In the genomic region with DNA sequence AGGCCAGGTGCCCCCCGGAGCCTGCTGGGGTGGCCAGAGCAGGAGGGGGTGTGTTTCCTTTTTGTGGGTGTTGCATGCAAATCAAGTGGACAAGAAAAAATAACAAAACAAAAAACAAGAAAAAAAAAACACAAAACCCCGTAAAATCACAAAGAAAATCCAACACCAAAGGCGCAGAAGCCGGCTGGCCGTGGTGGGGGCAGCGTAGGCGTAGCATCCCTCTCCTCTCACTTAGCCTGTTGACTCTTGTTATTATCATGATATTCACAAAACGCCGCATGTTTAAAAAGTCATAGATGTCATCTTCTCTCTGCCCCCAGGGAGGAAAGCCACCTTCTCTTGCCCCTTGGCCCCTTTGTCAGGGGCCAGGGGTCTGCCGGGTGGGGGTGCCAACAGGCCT, we compare ENCODE assay signal across 15 cellular contexts. TPM values are rescaled to one million over a fixed set of nuclear protein-coding genes. Genes with fewer than 3 reads are reported as not detected.
DNase-seq lines count a peak whose midpoint lies in the region; ATAC-seq, FAIRE-seq and TF ChIP-seq lines count a peak whose summit lies in the region.
"Had no signal": no experiment of that assay in that cellular context is flagged by ENCODE, and none has a peak within 500 bp of the region (broad histone marks: within the 10 kb centered on the region; RNA-seq: fewer than 3 reads in every experiment).

No MANE protein-coding gene starts in this region.

- H3K4me2 ChIP-seq in HCT116 (ENCODE audit: low read length) (no peak overlapping the region), K562 (ENCODE audit: insufficient read depth, low read length) (no peak overlapping the region)
- H3K4me2 ChIP-seq: A549, KMS-11 had no signal

- POLR2A ChIA-PET in A673 (lab: Charles Lee; ENCODE audit: low non-redundant PET) (no interaction called here), HCT116 (lab: Charles Lee) (no interaction called here), K562 (lab: Yijun Ruan, JAX) (no interaction called here)

- CTCF ChIA-PET in A673 (lab: Charles Lee) (no interaction called here), HCT116 (lab: Charles Lee) (interaction anchor here (1.0 kb wide), 1 partner anchor 10 kb away, joined by 4 read pairs; a partner anchor contains a TSS), K562 (lab: Yijun Ruan, JAX; ENCODE audit: low intra/inter-chr PET ratio) (interaction anchor here (0.6 kb wide), 1 partner anchor 407 kb away, joined by 3 read pairs; a partner anchor contains a TSS)

- RAD21 ChIA-PET in HCT116 (lab: Charles Lee; ENCODE audit: low non-redundant PET in 1 of 2, low total read pairs in 2 of 2, uncharacterized antibody in 2 of 2, unreplicated experiment in 2 of 2): no interaction called here

- in situ Hi-C loops in K562 (cut with MboI): no loop called here

- intact Hi-C loops in A673 (cut with micrococcal nuclease; ENCODE audit: unreplicated experiment) (no loop called here), HCT116 (cut with micrococcal nuclease) (no loop called here), K562 (cut with micrococcal nuclease) (no loop called here)

- H3K9me1 ChIP-seq in K562 (ENCODE audit: control insufficient read depth, insufficient read depth, low read length): no peaks in the 10 kb centered on the region

- H3K9me2 ChIP-seq in HCT116 (ENCODE audit: insufficient read depth): no peaks in the 10 kb centered on the region

- H4K20me1 ChIP-seq in HCT116 (ENCODE audit: insufficient read depth): no peaks in the 10 kb centered on the region
- H4K20me1 ChIP-seq in K562 (replicated peaks; ENCODE audit: control insufficient read depth, insufficient read depth, low read length): no peaks in the 10 kb centered on the region

- H3K36me3 ChIP-seq in A673 (ENCODE audit: insufficient read depth, low read length, poor library complexity, severe bottlenecking): peaks cover 19% of the 10 kb centered on the region
- peaks cover 5 to 6% of the 10 kb centered on the region in 2 experiments; a peak in 3 of 4 replicates for H3K36me3 ChIP-seq in HCT116 (ENCODE audit: control insufficient read depth in 1 of 2, insufficient read depth in 2 of 2, low read length in 2 of 2)
- H3K36me3 ChIP-seq in K562 (ENCODE audit: control insufficient read depth, insufficient read depth, low read length): peaks cover 45% of the 10 kb centered on the region; the same call in 1 of the 3 replicates

- TF ChIP-seq POLR2A in HCT116 (IDR thresholded peaks at IDR 0.05; ENCODE audit: borderline replicate concordance, extremely low read depth, insufficient read depth, insufficient read length) (no peak), K562 (conservative IDR thresholded peaks at IDR 0.05) (peak; percentile 51; the same call in 1 of the 2 replicates)

- peaks cover 12% of the 10 kb centered on the region for H3K79me2 ChIP-seq in HCT116 (ENCODE audit: insufficient read depth, low read length)
- H3K79me2 ChIP-seq in K562 (ENCODE audit: control insufficient read depth, insufficient read depth, low read length): peaks cover 3% of the 10 kb centered on the region

- no peak for FAIRE-seq in K562 (lab: Jason Lieb, UNC)
- FAIRE-seq: A549, GM18507 had no signal

- H2AFZ ChIP-seq in HCT116 (ENCODE audit: low read depth, low read length, poor library complexity, severe bottlenecking): no peak overlapping the region
- H2AFZ ChIP-seq in K562 (ENCODE audit: low read depth, low read length): no peak overlapping the region

- TF ChIP-seq CTCF in A673 (conservative IDR thresholded peaks at IDR 0.05; ENCODE audit: low read depth, low read length) (no peak), HCT116 (IDR thresholded peaks at IDR 0.05 in 2 of 3, conservative IDR thresholded peaks at IDR 0.05 in 1 of 3; ENCODE audit: borderline replicate concordance in 1 of 3, insufficient read depth in 1 of 3, low read depth in 2 of 3, low read length in 2 of 3) (no peak), K562 (IDR thresholded peaks at IDR 0.05 in 2 of 3, conservative IDR thresholded peaks at IDR 0.05 in 1 of 3; ENCODE audit: insufficient read depth in 2 of 3, low read depth in 1 of 3, low read length in 3 of 3) (no peak)

- H3K27me3 ChIP-seq in A673 (replicated peaks; ENCODE audit: insufficient read depth, low read depth, low read length, poor library complexity) (peaks cover 12% of the 10 kb centered on the region), HCT116 (ENCODE audit: insufficient read depth, low read length) (no peaks in the 10 kb centered on the region), K562 (ENCODE audit: control insufficient read depth in 2 of 2, insufficient read depth in 2 of 2, low read length in 2 of 2) (no peaks in the 10 kb centered on the region)

- BruUV-seq in A673 (replicated peaks; lab: Mats Ljungman, UMichigan) (TSS peak; percentile 75), HCT116 (replicated peaks; lab: Mats Ljungman, UMichigan) (TSS peak; percentile 32), K562 (replicated peaks; lab: Mats Ljungman, UMichigan) (TSS peak; percentile 75)

- no peak overlapping the region for H3K27ac ChIP-seq in A673 (ENCODE audit: low read depth, low read length, poor library complexity, severe bottlenecking)
- no peak overlapping the region for H3K27ac ChIP-seq in HCT116 (ENCODE audit: low read depth, low read length)
- no peak overlapping the region for H3K27ac ChIP-seq in K562 (ENCODE audit: extremely low read depth, low read depth, low read length)
- H3K27ac ChIP-seq: A549, KMS-11 had no signal

- H3K4me1 ChIP-seq in A673 (ENCODE audit: insufficient read depth, low read length, poor library complexity, severe bottlenecking) (peaks cover 23% of the 10 kb centered on the region), HCT116 (ENCODE audit: control insufficient read depth in 1 of 2, insufficient read depth in 2 of 2, low read length in 2 of 2) (peaks cover 9 to 32% of the 10 kb centered on the region in 2 experiments; a peak in 3 of 4 replicates), K562 (replicated peaks in 1 of 2; ENCODE audit: control insufficient read depth in 2 of 2, insufficient read depth in 2 of 2, low read length in 2 of 2) (peaks cover 2 to 81% of the 10 kb centered on the region in 2 experiments; a peak in 4 of 5 replicates)

- no peak for TF ChIP-seq EP300 in K562 (IDR thresholded peaks at IDR 0.05; ENCODE audit: low read length)

- 67% methylated on average over 9 of the region's 10 CpGs for WGBS in K562 (ENCODE audit: insufficient coverage, low coverage, missing lambda C conversion rate)

- H3K4me3 ChIP-seq in A673 (ENCODE audit: low read depth, low read length, poor library complexity, severe bottlenecking): no peak overlapping the region
- H3K4me3 ChIP-seq in HCT116 (replicated peaks in 1 of 2; ENCODE audit: low read depth in 1 of 2, low read length in 2 of 2): no peak overlapping the region
- no peak overlapping the region for H3K4me3 ChIP-seq in K562
- H3K4me3 ChIP-seq: A549 had no signal

- DNase-seq in A673 (ENCODE audit: low spot score): no peak
- no peak for DNase-seq in HCT116 (ENCODE audit: low read depth, low spot score)
- DNase-seq in K562 (ENCODE audit: extremely low read depth in 1 of 4, low spot score in 3 of 4): no peak
- DNase-seq in stimulated activated CD4-positive, alpha-beta T cell treated with anti-CD3 and anti-CD28 coated beads, Interleukin-2, amount 100 ng/mL, for 24 hours: no peak
- DNase-seq in activated CD4-positive, alpha-beta T cell treated with anti-CD3 and anti-CD28 coated beads for 1 hour: no peak
- DNase-seq: Calu3, DMS 273 treated with DMSO at 0.1 percent for 48 hours, HCEC 1CT had no signal

- ATAC-seq in HCT116 (no peak), K562 (no peak), HG03439 (IDR thresholded peaks at IDR 0.05; ENCODE audit: unreplicated experiment) (no peak)
- ATAC-seq: A549 had no signal

- TF ChIP-seq RAD21 in HCT116 (IDR thresholded peaks at IDR 0.05; ENCODE audit: low read depth) (no peak), K562 (CRISPR knock-in tag; conservative IDR thresholded peaks at IDR 0.05 in 1 of 2, IDR thresholded peaks at IDR 0.05 in 1 of 2) (no peak)

- H3K9me3 ChIP-seq in A673 (ENCODE audit: low read depth, low read length, poor library complexity, severe bottlenecking) (no peaks in the 10 kb centered on the region), HCT116 (ENCODE audit: control insufficient read depth in 1 of 2, insufficient read depth in 1 of 2, low read depth in 1 of 2, low read length in 2 of 2) (no peaks in the 10 kb centered on the region), K562 (replicated peaks; ENCODE audit: control insufficient read depth, insufficient read depth, low read depth, low read length) (no peaks in the 10 kb centered on the region)
- H3K9me3 ChIP-seq: A549 had no signal

- H3K9ac ChIP-seq in HCT116 (ENCODE audit: low read length) (no peak overlapping the region), K562 (ENCODE audit: insufficient read depth in 1 of 2, low read depth in 2 of 2, low read length in 2 of 2) (0 out of 4 replicates have a peak overlapping the region, but pooled peaks of 1 of the 2 experiments have one; percentile 48)
- H3K9ac ChIP-seq: KMS-11 had no signal

RNA-seq across cellular contexts. Expression of a gene that starts 1.0 kb away (rescaled TPM):
- total RNA-seq in A673 (2021) (1.4 and 1.6 TPM in 2 replicates), HCT116 (2021; ENCODE audit: unreplicated experiment) (30.9 TPM), K562 (2014; rRNA removed) (not detected in 2 replicates), K562 (2014; rRNA removed; fragmentation: Illumina TruSeq; extraction: Trizol) (not detected in 2 replicates), K562 (2015; rRNA removed; fragmentation: Illumina TruSeq; extraction: Trizol) (not detected in 2 replicates), K562 (2021) (0.18 TPM in 1 of 2 replicates, not detected in the other)
- polyA plus RNA-seq in HCT116 (2012): 37.9 and 39.2 TPM in 2 replicates
- 0.69 TPM in 1 of 2 replicates, not detected in the other for total RNA-seq in K562 (2011; cell fraction: chromatin; rRNA removed; ENCODE audit: low replicate concordance)
- total RNA-seq in K562 (2011; cell fraction: nucleolus; rRNA removed): 0.33 TPM in 1 of 2 replicates, not detected in the other
- total RNA-seq in K562 (2011; cell fraction: nucleoplasm; rRNA removed): not detected in 2 replicates
- polyA plus RNA-seq in K562 (2011; rRNA removed) (0.08 TPM in 1 of 2 replicates, not detected in the other), K562 (2014; fragmentation: Illumina TruSeq; extraction: Trizol) (not detected in 2 replicates), K562 (2014; fragmentation: Nextera tagmentation; extraction: Ambion mirVana) (not detected), K562 (2014; rRNA removed) (not detected in 2 replicates)
- 0.09 TPM in 2 replicates for polyA plus RNA-seq in K562 (2011; cell fraction: cytosol; rRNA removed)
- polyA plus RNA-seq in K562 (2011; cell fraction: nucleus; rRNA removed): 0.15 and 0.58 TPM in 2 replicates
- polyA plus RNA-seq in K562 (2012): 0.26 and 0.28 TPM in 2 replicates
- polyA minus RNA-seq in K562 (2011; rRNA and poly(A)+ RNA removed): not detected in 2 replicates
- not detected in 2 replicates for polyA minus RNA-seq in K562 (2011; cell fraction: cytosol; rRNA and poly(A)+ RNA removed)
- polyA minus RNA-seq in K562 (2011; cell fraction: nucleus; rRNA and poly(A)+ RNA removed): not detected in 2 replicates
- total RNA-seq: H4, HT-29 had no signal
- polyA plus RNA-seq: IgD-negative memory B cell had no signal

RNA-seq across cellular contexts. Expression of a gene that starts 6.5 kb away (rescaled TPM):
- total RNA-seq in A673 (2021) (30.2 and 34.4 TPM in 2 replicates), HCT116 (2021; ENCODE audit: unreplicated experiment) (42.9 TPM), K562 (2014; rRNA removed) (30.3 and 42.7 TPM in 2 replicates), K562 (2014; rRNA removed; fragmentation: Illumina TruSeq; extraction: Trizol) (4.1 and 4.2 TPM in 2 replicates), K562 (2015; rRNA removed; fragmentation: Illumina TruSeq; extraction: Trizol) (15.3 and 15.9 TPM in 2 replicates), K562 (2021) (37.1 and 45.1 TPM in 2 replicates)
- polyA plus RNA-seq in HCT116 (2012): 35.7 and 41.4 TPM in 2 replicates
- 4.4 and 13.6 TPM in 2 replicates for total RNA-seq in K562 (2011; cell fraction: chromatin; rRNA removed; ENCODE audit: low replicate concordance)
- total RNA-seq in K562 (2011; cell fraction: nucleolus; rRNA removed): 10.9 and 14.3 TPM in 2 replicates
- 9.5 and 10.0 TPM in 2 replicates for total RNA-seq in K562 (2011; cell fraction: nucleoplasm; rRNA removed)
- polyA plus RNA-seq in K562 (2011; rRNA removed) (10.9 and 20.1 TPM in 2 replicates), K562 (2014; fragmentation: Illumina TruSeq; extraction: Trizol) (18.2 and 39.9 TPM in 2 replicates), K562 (2014; fragmentation: Nextera tagmentation; extraction: Ambion mirVana) (1 to 10 TPM in 1 of 2 experiments, under 1 TPM in 1; 0.59 to 1.4 TPM), K562 (2014; rRNA removed) (32.0 and 34.4 TPM in 2 replicates)
- 18.7 and 40.5 TPM in 2 replicates for polyA plus RNA-seq in K562 (2011; cell fraction: cytosol; rRNA removed)
- 18.7 and 32.8 TPM in 2 replicates for polyA plus RNA-seq in K562 (2011; cell fraction: nucleus; rRNA removed)
- polyA plus RNA-seq in K562 (2012): 30.8 and 37.6 TPM in 2 replicates
- 4.3 and 4.8 TPM in 2 replicates for polyA minus RNA-seq in K562 (2011; rRNA and poly(A)+ RNA removed)
- polyA minus RNA-seq in K562 (2011; cell fraction: cytosol; rRNA and poly(A)+ RNA removed): 14.0 and 17.1 TPM in 2 replicates
- polyA minus RNA-seq in K562 (2011; cell fraction: nucleus; rRNA and poly(A)+ RNA removed): 9.7 and 13.1 TPM in 2 replicates

RNA-seq across cellular contexts. Expression of a gene that starts 10.0 kb away (rescaled TPM):
- total RNA-seq in A673 (2021) (46.1 and 46.7 TPM in 2 replicates), HCT116 (2021; ENCODE audit: unreplicated experiment) (59.1 TPM), K562 (2014; rRNA removed) (19.4 and 23.9 TPM in 2 replicates), K562 (2014; rRNA removed; fragmentation: Illumina TruSeq; extraction: Trizol) (3.1 and 4.1 TPM in 2 replicates), K562 (2015; rRNA removed; fragmentation: Illumina TruSeq; extraction: Trizol) (11.3 and 12.3 TPM in 2 replicates), K562 (2021) (43.8 and 45.8 TPM in 2 replicates)
- polyA plus RNA-seq in HCT116 (2012): 36.4 and 43.1 TPM in 2 replicates
- 34.2 and 92.8 TPM in 2 replicates for total RNA-seq in K562 (2011; cell fraction: chromatin; rRNA removed; ENCODE audit: low replicate concordance)
- total RNA-seq in K562 (2011; cell fraction: nucleolus; rRNA removed): 57.2 and 57.4 TPM in 2 replicates
- total RNA-seq in K562 (2011; cell fraction: nucleoplasm; rRNA removed): 41.1 and 52.7 TPM in 2 replicates
- polyA plus RNA-seq in K562 (2011; rRNA removed) (14.9 and 15.7 TPM in 2 replicates), K562 (2014; fragmentation: Illumina TruSeq; extraction: Trizol) (14.1 and 27.3 TPM in 2 replicates), K562 (2014; fragmentation: Nextera tagmentation; extraction: Ambion mirVana) (under 1 TPM; 0.51 to 0.99 TPM), K562 (2014; rRNA removed) (37.6 and 40.1 TPM in 2 replicates)
- 16.0 and 27.0 TPM in 2 replicates for polyA plus RNA-seq in K562 (2011; cell fraction: cytosol; rRNA removed)
- polyA plus RNA-seq in K562 (2011; cell fraction: nucleus; rRNA removed): 39.0 and 61.8 TPM in 2 replicates
- polyA plus RNA-seq in K562 (2012): 29.3 and 31.2 TPM in 2 replicates
- 4.7 and 7.6 TPM in 2 replicates for polyA minus RNA-seq in K562 (2011; rRNA and poly(A)+ RNA removed)
- 17.0 and 17.8 TPM in 2 replicates for polyA minus RNA-seq in K562 (2011; cell fraction: cytosol; rRNA and poly(A)+ RNA removed)
- 14.3 and 15.6 TPM in 2 replicates for polyA minus RNA-seq in K562 (2011; cell fraction: nucleus; rRNA and poly(A)+ RNA removed)

RNA-seq across cellular contexts. Expression of a gene that starts 12.3 kb away (rescaled TPM):
- total RNA-seq in A673 (2021) (71.7 and 85.5 TPM in 2 replicates), HCT116 (2021; ENCODE audit: unreplicated experiment) (56.0 TPM), K562 (2014; rRNA removed) (7.4 and 10.9 TPM in 2 replicates), K562 (2014; rRNA removed; fragmentation: Illumina TruSeq; extraction: Trizol) (0.15 and 0.19 TPM in 2 replicates), K562 (2015; rRNA removed; fragmentation: Illumina TruSeq; extraction: Trizol) (1.8 and 2.3 TPM in 2 replicates), K562 (2021) (37.4 and 38.9 TPM in 2 replicates)
- 19.3 and 20.5 TPM in 2 replicates for polyA plus RNA-seq in HCT116 (2012)
- 0.67 and 3.5 TPM in 2 replicates for total RNA-seq in K562 (2011; cell fraction: chromatin; rRNA removed; ENCODE audit: low replicate concordance)
- 6.2 and 8.0 TPM in 2 replicates for total RNA-seq in K562 (2011; cell fraction: nucleolus; rRNA removed)
- total RNA-seq in K562 (2011; cell fraction: nucleoplasm; rRNA removed): 2.6 and 3.4 TPM in 2 replicates
- polyA plus RNA-seq in K562 (2011; rRNA removed) (1.3 and 1.4 TPM in 2 replicates), K562 (2014; fragmentation: Illumina TruSeq; extraction: Trizol) (1.5 and 4.9 TPM in 2 replicates), K562 (2014; fragmentation: Nextera tagmentation; extraction: Ambion mirVana) (not detected), K562 (2014; rRNA removed) (9.2 and 14.5 TPM in 2 replicates)
- 6.3 and 53.8 TPM in 2 replicates for polyA plus RNA-seq in K562 (2011; cell fraction: cytosol; rRNA removed)
- 3.6 and 12.2 TPM in 2 replicates for polyA plus RNA-seq in K562 (2011; cell fraction: nucleus; rRNA removed)
- 4.8 and 15.6 TPM in 2 replicates for polyA plus RNA-seq in K562 (2012)
- polyA minus RNA-seq in K562 (2011; rRNA and poly(A)+ RNA removed): 0.14 TPM in 1 of 2 replicates, not detected in the other
- polyA minus RNA-seq in K562 (2011; cell fraction: cytosol; rRNA and poly(A)+ RNA removed): 15.8 and 19.9 TPM in 2 replicates
- polyA minus RNA-seq in K562 (2011; cell fraction: nucleus; rRNA and poly(A)+ RNA removed): 2.3 and 2.7 TPM in 2 replicates
- polyA plus RNA-seq: IgD-negative memory B cell had no signal

RNA-seq across cellular contexts. Expression of a gene that starts 25.3 kb away (rescaled TPM):
- total RNA-seq in A673 (2021) (0.77 and 0.79 TPM in 2 replicates), HCT116 (2021; ENCODE audit: unreplicated experiment) (18.1 TPM), K562 (2014; rRNA removed) (4.8 TPM in 2 replicates), K562 (2014; rRNA removed; fragmentation: Illumina TruSeq; extraction: Trizol) (1.4 and 3.2 TPM in 2 replicates), K562 (2015; rRNA removed; fragmentation: Illumina TruSeq; extraction: Trizol) (2.6 and 3.1 TPM in 2 replicates), K562 (2021) (5.7 and 7.1 TPM in 2 replicates)
- polyA plus RNA-seq in HCT116 (2012): 11.8 and 13.0 TPM in 2 replicates
- total RNA-seq in K562 (2011; cell fraction: chromatin; rRNA removed; ENCODE audit: low replicate concordance): 12.2 and 21.7 TPM in 2 replicates
- 17.6 and 21.2 TPM in 2 replicates for total RNA-seq in K562 (2011; cell fraction: nucleolus; rRNA removed)
- 11.2 and 13.3 TPM in 2 replicates for total RNA-seq in K562 (2011; cell fraction: nucleoplasm; rRNA removed)
- polyA plus RNA-seq in K562 (2011; rRNA removed) (5.3 and 6.2 TPM in 2 replicates), K562 (2014; fragmentation: Illumina TruSeq; extraction: Trizol) (3.5 and 4.9 TPM in 2 replicates), K562 (2014; fragmentation: Nextera tagmentation; extraction: Ambion mirVana) (under 1 TPM in 1 of 2 experiments, not detected in 1; 0.08 TPM), K562 (2014; rRNA removed) (1.7 and 3.5 TPM in 2 replicates)
- polyA plus RNA-seq in K562 (2011; cell fraction: cytosol; rRNA removed): 4.5 and 8.1 TPM in 2 replicates
- 4.7 and 5.5 TPM in 2 replicates for polyA plus RNA-seq in K562 (2011; cell fraction: nucleus; rRNA removed)
- polyA plus RNA-seq in K562 (2012): 3.0 and 3.6 TPM in 2 replicates
- polyA minus RNA-seq in K562 (2011; rRNA and poly(A)+ RNA removed): 4.9 and 6.5 TPM in 2 replicates
- polyA minus RNA-seq in K562 (2011; cell fraction: cytosol; rRNA and poly(A)+ RNA removed): 5.1 and 6.6 TPM in 2 replicates
- polyA minus RNA-seq in K562 (2011; cell fraction: nucleus; rRNA and poly(A)+ RNA removed): 2.3 and 3.1 TPM in 2 replicates
- polyA plus RNA-seq: IgD-negative memory B cell had no signal

Comparison
In these comparisons a context has a peak if more than half of its experiments do, and no peak if none do; other contexts are left out.
1. RNA of a gene that starts 1.0 kb away (total RNA-seq): 30.9 TPM in HCT116 (single experiment); 1.4 to 1.6 TPM in A673 and 0.18 to 0.69 TPM in K562; every median in the first group is over 10 times any median in the second.